In the genomic region with DNA sequence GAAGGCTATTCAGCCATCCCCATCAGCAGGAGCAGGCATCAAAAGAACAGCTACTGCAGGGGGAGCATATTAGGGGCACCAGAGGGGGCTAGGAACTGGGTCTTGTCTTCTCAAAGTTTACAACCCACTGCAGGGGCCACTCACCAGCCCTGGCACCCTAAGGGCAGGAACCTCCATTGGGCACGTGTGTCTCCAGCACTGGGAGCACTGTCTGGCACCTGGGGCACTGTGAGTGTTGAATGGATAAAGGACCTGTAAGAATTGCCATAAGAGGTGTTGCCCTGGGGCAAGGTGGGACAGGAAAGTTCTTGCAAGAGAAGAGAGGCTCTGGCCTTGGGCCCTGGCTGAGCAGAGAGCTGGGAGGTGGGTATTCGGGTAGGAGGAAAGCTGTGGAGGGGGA, we compare ENCODE assay signal across 23 cellular contexts.
"Had no signal": no experiment of that assay in that cellular context is flagged by ENCODE, and none has a peak within 500 bp of the region (broad histone marks: within the 10 kb centered on the region; RNA-seq: fewer than 3 reads in every experiment).

No MANE protein-coding gene starts in this region.

- H3K36me3 ChIP-seq: gastroesophageal sphincter, heart right ventricle, lower lobe of right lung, neural progenitor cell, ovary, sigmoid colon had no signal

- H3K27me3 ChIP-seq: ovary had no signal

- H3K9me3 ChIP-seq: gastroesophageal sphincter, heart right ventricle, lower lobe of right lung, ovary, sigmoid colon had no signal

- H3K4me3 Mint-ChIP-seq: activated CD4-positive, alpha-beta T cell treated with anti-CD3 and anti-CD28 coated beads, Interleukin-2, amount 10 ng/mL, durations not matched to agents 7 days and 5 days had no signal

- DNase-seq: activated CD4-positive, alpha-beta T cell treated with anti-CD3 and anti-CD28 coated beads, Interleukin-2, amount 10 ng/mL, durations not matched to agents 7 days and 5 days; activated CD8-positive, alpha-beta T cell treated with anti-CD3 and anti-CD28 coated beads, Interleukin-2, amount 10 ng/mL, durations not matched to agents 7 days and 5 days; activated naive CD4-positive, alpha-beta T cell treated with Interleukin-2 at 50 U/mL for 16 hours; activated T-cell treated with anti-CD3 and anti-CD28 coated beads, Interleukin-2, amount 50 U/mL, for 24 hours; anterior cingulate cortex; central memory CD4-positive, alpha-beta T cell; cortex of kidney; heart right ventricle; left cardiac atrium; lower lobe of right lung; midbrain; ovary; sigmoid colon; stimulated activated CD4-positive, alpha-beta T cell treated with anti-CD3 and anti-CD28 coated beads, Interleukin-4, amount 100 ng/mL, for 4 hours; stimulated activated naive CD4-positive, alpha-beta T cell; T-helper 1 cell; T1000 had no signal

- H3K27ac Mint-ChIP-seq: activated CD4-positive, alpha-beta T cell treated with anti-CD3 and anti-CD28 coated beads, Interleukin-2, amount 10 ng/mL, durations not matched to agents 7 days and 5 days; activated CD8-positive, alpha-beta T cell treated with anti-CD3 and anti-CD28 coated beads, Interleukin-2, amount 10 ng/mL, durations not matched to agents 7 days and 5 days; activated T-cell treated with anti-CD3 and anti-CD28 coated beads, Interleukin-2, amount 50 U/mL, for 24 hours; activated T-helper 2 cell treated with anti-CD3 and anti-CD28 coated beads, Interferon-gamma antibody, Interleukin-2, Interleukin-4, amounts not matched to agents 10 μg/mL and 5 μg/mL and 100 μg/mL, durations not matched to agents 14 hours and 24 hours and 36 hours; brain; neural progenitor cell had no signal

- H3K36me3 Mint-ChIP-seq: brain, neural progenitor cell had no signal

- ATAC-seq: activated CD4-positive, CD25-positive, alpha-beta regulatory T cell treated with anti-CD3 and anti-CD28 coated beads, Interleukin-2, amount 50 U/mL, for 24 hours; activated CD8-positive, alpha-beta T cell treated with anti-CD3 and anti-CD28 coated beads, Interleukin-2, amount 10 ng/mL, durations not matched to agents 7 days and 5 days; esophagus mucosa; gastroesophageal sphincter; lower lobe of right lung had no signal

- H3K4me3 ChIP-seq: gastroesophageal sphincter, heart right ventricle, neural progenitor cell, ovary, sigmoid colon had no signal

- H3K4me1 Mint-ChIP-seq: activated CD4-positive, alpha-beta T cell treated with anti-CD3 and anti-CD28 coated beads, Interleukin-2, amount 10 ng/mL, durations not matched to agents 7 days and 5 days had no signal

- H3K9me3 Mint-ChIP-seq: activated CD4-positive, alpha-beta T cell treated with anti-CD3 and anti-CD28 coated beads, Interleukin-2, amount 10 ng/mL, durations not matched to agents 7 days and 5 days; activated T-cell treated with anti-CD3 and anti-CD28 coated beads, Interleukin-2, amount 50 U/mL, for 24 hours; activated T-helper 2 cell treated with anti-CD3 and anti-CD28 coated beads, Interferon-gamma antibody, Interleukin-2, Interleukin-4, amounts not matched to agents 10 μg/mL and 5 μg/mL and 100 μg/mL, durations not matched to agents 14 hours and 24 hours and 36 hours; neural progenitor cell had no signal
